ENCODE assay signal across 20 cellular contexts in genomic region chr1:20654104-20654690, GRCh38. TPM values are rescaled to one million over a fixed set of nuclear protein-coding genes. Genes with fewer than 3 reads are reported as not detected.
DNase-seq lines count a peak whose midpoint lies in the region; ATAC-seq, FAIRE-seq and TF ChIP-seq lines count a peak whose summit lies in the region.
"Had no signal": no experiment of that assay in that cellular context is flagged by ENCODE, and none has a peak within 500 bp of the region (broad histone marks: within the 10 kb centered on the region; RNA-seq: fewer than 3 reads in every experiment).

No MANE protein-coding gene starts in this region.

- H3F3A ChIP-seq in neural progenitor cell (ENCODE audit: low read depth) = no peaks in the 10 kb centered on the region

- H3K4me1 ChIP-seq in adrenal gland (replicated peaks in 1 of 2) (peaks cover 15 to 38% of the 10 kb centered on the region in 2 donors), gastroesophageal sphincter (peaks cover 0 to 19% (median 0%) of the 10 kb centered on the region in 3 donors), neural progenitor cell (no peaks in the 10 kb centered on the region), pancreas (peaks cover 0 to 5% (median 4%) of the 10 kb centered on the region in 3 donors)

- H3K4me2 ChIP-seq in neural progenitor cell = no peak overlapping the region

- H3K9me3 ChIP-seq in adrenal gland (replicated peaks in 1 of 3) (no peaks in the 10 kb centered on the region), gastroesophageal sphincter (no peaks in the 10 kb centered on the region), neural progenitor cell (ENCODE audit: low read depth) (no peaks in the 10 kb centered on the region), pancreas (no peaks in the 10 kb centered on the region)
- H3K9me3 ChIP-seq: stomach, vagina had no signal

- no peaks in the 10 kb centered on the region for H3K9me3 Mint-ChIP-seq in neural progenitor cell
- H3K9me3 Mint-ChIP-seq: activated T-helper 1 cell treated with anti-CD3 and anti-CD28 coated beads, Interleukin-12 subunit alpha, Interleukin-12 subunit beta, Interleukin-2, Interleukin-4 antibody, amounts not matched to agents 30 ng/mL and 10 ng/mL and 1 ng/mL, durations not matched to agents 14 hours and 24 hours and 36 hours; CD8-positive, alpha-beta T cell; central memory CD8-positive, alpha-beta T cell had no signal

- H3K27me3 Mint-ChIP-seq in neural progenitor cell (ENCODE audit: insufficient read depth, low read depth) = no peaks in the 10 kb centered on the region
- H3K27me3 Mint-ChIP-seq: central memory CD8-positive, alpha-beta T cell had no signal

- peaks cover 37% of the 10 kb centered on the region for H3K36me3 Mint-ChIP-seq in neural progenitor cell

- H3K27me3 ChIP-seq in adrenal gland (no peaks in the 10 kb centered on the region), gastroesophageal sphincter (no peaks in the 10 kb centered on the region), neural progenitor cell (no peaks in the 10 kb centered on the region), pancreas (no peaks in the 10 kb centered on the region)
- H3K27me3 ChIP-seq: stomach, vagina had no signal

- TF ChIP-seq EP300 in gastroesophageal sphincter (IDR thresholded peaks at IDR 0.05) = no peak

- no peak overlapping the region for H3K27ac Mint-ChIP-seq in neural progenitor cell
- H3K27ac Mint-ChIP-seq: activated CD8-positive, alpha-beta T cell treated with anti-CD3 and anti-CD28 coated beads, Interleukin-2, amount 10 ng/mL, durations not matched to agents 7 days and 5 days; activated T-helper 1 cell treated with anti-CD3 and anti-CD28 coated beads, Interleukin-12 subunit alpha, Interleukin-12 subunit beta, Interleukin-2, Interleukin-4 antibody, amounts not matched to agents 30 ng/mL and 10 ng/mL and 1 ng/mL, durations not matched to agents 14 hours and 24 hours and 36 hours; CD8-positive, alpha-beta T cell had no signal

- no peak overlapping the region for H3K9ac ChIP-seq in neural progenitor cell

- WGBS in adrenal gland, 4 donors = 46 to 64% (median 50%) methylated on average over 20 of the region's 20 CpGs
- WGBS in gastroesophageal sphincter (ENCODE audit: low coverage in 1 of 2), 2 donors = 83 to 92% methylated on average over 2 to 6 of the region's 20 CpGs
- 72 to 80% methylated on average over 20 of the region's 20 CpGs for WGBS in pancreas, 2 donors

- H3K36me3 ChIP-seq in adrenal gland (replicated peaks in 1 of 2) (peaks cover 0 to 88% of the 10 kb centered on the region in 2 donors), gastroesophageal sphincter (peaks cover 0 to 97% of the 10 kb centered on the region in 2 donors), neural progenitor cell (no peaks in the 10 kb centered on the region), pancreas (peaks cover 10 to 73% (median 49%) of the 10 kb centered on the region in 3 donors)

- peak overlapping the region in 4 of 5 donors; percentile 53 to 85 (median 68) for H3K27ac ChIP-seq in adrenal gland
- H3K27ac ChIP-seq in gastroesophageal sphincter = peak overlapping the region in 3 of 4 donors; percentile 35 to 46 (median 35)
- H3K27ac ChIP-seq in neural progenitor cell = no peak overlapping the region
- no peak overlapping the region for H3K27ac ChIP-seq in pancreas
- H3K27ac ChIP-seq: stomach, vagina had no signal

- H3K4me3 ChIP-seq in adrenal gland = no peak overlapping the region
- H3K4me3 ChIP-seq in gastroesophageal sphincter = no peak overlapping the region
- H3K4me3 ChIP-seq in neural progenitor cell = no peak overlapping the region
- H3K4me3 ChIP-seq in pancreas = no peak overlapping the region
- H3K4me3 ChIP-seq: stomach, vagina had no signal

- ATAC-seq in gastroesophageal sphincter = no peak
- no peak for ATAC-seq in pancreas
- ATAC-seq: activated CD8-positive, alpha-beta T cell treated with anti-CD3 and anti-CD28 coated beads, Interleukin-2, amount 10 ng/mL, durations not matched to agents 7 days and 5 days; CD8-positive, alpha-beta T cell had no signal

- intact Hi-C loops in adrenal gland (cut with DNase I) = no loop called here
- intact Hi-C loops in pancreas (cut with DNase I) = no loop called here

- TF ChIP-seq CTCF in GM12873 (IDR thresholded peaks at IDR 0.05; ENCODE audit: insufficient read depth, low read depth, low read length, missing control alignments) = peak; percentile 3
- TF ChIP-seq CTCF in adrenal gland (IDR thresholded peaks at IDR 0.05) = no peak
- TF ChIP-seq CTCF in gastroesophageal sphincter (IDR thresholded peaks at IDR 0.05) = no peak
- peak; percentile 9 for TF ChIP-seq CTCF in neural progenitor cell (IDR thresholded peaks at IDR 0.05)
- TF ChIP-seq CTCF in pancreas (IDR thresholded peaks at IDR 0.05) = no peak

- H3K4me3 Mint-ChIP-seq in neural progenitor cell = no peak overlapping the region
- H3K4me3 Mint-ChIP-seq: activated CD8-positive, alpha-beta T cell treated with anti-CD3 and anti-CD28 coated beads, Interleukin-2, amount 10 ng/mL, durations not matched to agents 7 days and 5 days; activated T-helper 1 cell treated with anti-CD3 and anti-CD28 coated beads, Interleukin-12 subunit alpha, Interleukin-12 subunit beta, Interleukin-2, Interleukin-4 antibody, amounts not matched to agents 30 ng/mL and 10 ng/mL and 1 ng/mL, durations not matched to agents 14 hours and 24 hours and 36 hours; CD8-positive, alpha-beta T cell; central memory CD8-positive, alpha-beta T cell had no signal

- H4K20me1 ChIP-seq in neural progenitor cell (ENCODE audit: low read depth) = peaks cover 10% of the 10 kb centered on the region

- H3K4me1 Mint-ChIP-seq in neural progenitor cell = no peaks in the 10 kb centered on the region

- peaks cover 33% of the 10 kb centered on the region for H3K79me2 ChIP-seq in neural progenitor cell (ENCODE audit: low read depth)

- no peak for FAIRE-seq in pancreas (lab: Jason Lieb, UNC)

- no peak overlapping the region for H2AFZ ChIP-seq in neural progenitor cell (replicated peaks)

- TF ChIP-seq POLR2A in adrenal gland (IDR thresholded peaks at IDR 0.05) = peak in 1 of 2 donors; percentile 27
- no peak for TF ChIP-seq POLR2A in gastroesophageal sphincter (IDR thresholded peaks at IDR 0.05)

- DNase-seq in adrenal gland = peak; percentile 77 to 94 (median 92)
- DNase-seq in neural progenitor cell (ENCODE audit: low spot score) = no peak
- no peak for DNase-seq in T-helper 2 cell
- no peak for DNase-seq in ureter (ENCODE audit: low spot score)
- no peak for DNase-seq in activated CD8-positive, alpha-beta memory T cell treated with anti-CD3 and anti-CD28 coated beads, Interleukin-2, amount 50 U/mL, for 4 hours
- no peak for DNase-seq in pancreas
- DNase-seq: activated CD8-positive, alpha-beta T cell treated with anti-CD3 and anti-CD28 coated beads, Interleukin-2, amount 10 ng/mL, durations not matched to agents 7 days and 5 days; CD8-positive, alpha-beta T cell; DND-41; effector memory CD4-positive, alpha-beta T cell; foreskin melanocyte; NCI-H146; NCI-H2227 treated with DMSO at 0.1 percent for 48 hours; stomach; SW 1271 had no signal

RNA-seq across cellular contexts. Expression of gene DDOST, which starts 7.0 kb away (rescaled TPM):
- total RNA-seq in adrenal gland (100 to 1,000 TPM; 134 to 349 (median 202) TPM), gastroesophageal sphincter (100 to 1,000 TPM in 3 of 4 donors, 10 to 100 TPM in 1; 83.4 to 116 (median 110) TPM), neural progenitor cell (ENCODE audit: low replicate concordance) (151 and 234 TPM in 2 replicates), ureter (163 TPM), pancreas (100 to 1,000 TPM; 112 to 190 (median 141) TPM)
- polyA plus RNA-seq in adrenal gland (100 to 1,000 TPM; 123 to 221 (median 193) TPM), pancreas (100 to 1,000 TPM in 1 of 2 donors, 10 to 100 TPM in 1; 98.2 to 127 TPM)

RNA-seq across cellular contexts. Expression of gene PINK1, which starts 20.9 kb away (rescaled TPM):
- total RNA-seq in adrenal gland (100 to 1,000 TPM; 211 to 586 (median 306) TPM), gastroesophageal sphincter (100 to 1,000 TPM; 148 to 269 (median 203) TPM), neural progenitor cell (ENCODE audit: low replicate concordance) (13.3 and 21.6 TPM in 2 replicates), ureter (32.6 TPM), pancreas (10 to 100 TPM; 15.6 to 33.4 (median 27.7) TPM)
- polyA plus RNA-seq in adrenal gland (100 to 1,000 TPM; 109 to 146 (median 118) TPM), pancreas (10 to 100 TPM; 28.5 to 38.0 TPM)

Comparison
In these comparisons a context has a peak if more than half of its experiments do, and no peak if none do; other contexts are left out.
1. CTCF ChIP-seq: peak in GM12873 (single experiment) and neural progenitor cell (single experiment); none in adrenal gland (0 of 6), gastroesophageal sphincter (0 of 4) and pancreas (0 of 4).
2. DNase-seq: peak in adrenal gland (7 of 7); none in neural progenitor cell (single experiment), T-helper 2 cell (0 of 5), ureter (single experiment), activated CD8-positive, alpha-beta memory T cell treated with anti-CD3 and anti-CD28 coated beads, Interleukin-2, amount 50 U/mL, for 4 hours (single experiment) and pancreas (0 of 6).
3. H3K27ac ChIP-seq: peak in adrenal gland (4 of 5) and gastroesophageal sphincter (3 of 4); none in neural progenitor cell (single experiment) and pancreas (0 of 4).